ENCODE assay signal across 17 cellular contexts in the genomic region with DNA sequence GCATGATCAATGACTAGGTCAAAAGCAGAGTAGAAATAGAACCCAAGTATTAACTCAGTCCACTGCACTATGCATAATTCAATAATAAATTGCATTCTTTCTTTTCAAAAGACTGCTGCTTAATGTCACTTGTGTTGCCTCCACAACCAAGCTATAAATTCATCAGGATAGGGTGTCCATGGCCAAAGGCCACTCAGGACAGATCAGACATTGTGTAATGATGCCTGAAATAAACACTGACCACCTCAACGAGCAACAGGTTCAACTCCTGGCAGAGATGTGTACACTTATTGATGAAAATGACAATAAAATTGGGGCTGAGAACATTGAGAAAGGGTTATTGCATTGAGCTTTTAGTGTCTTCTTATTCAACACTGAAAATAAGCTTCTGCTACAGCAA.
DNase-seq lines count a peak whose midpoint lies in the region; ATAC-seq, FAIRE-seq and TF ChIP-seq lines count a peak whose summit lies in the region.
"Had no signal": no experiment of that assay in that cellular context is flagged by ENCODE, and none has a peak within 500 bp of the region (broad histone marks: within the 10 kb centered on the region; RNA-seq: fewer than 3 reads in every experiment).

No MANE protein-coding gene starts in this region.

- ATAC-seq in HG02885 (IDR thresholded peaks at IDR 0.05; ENCODE audit: poor library complexity, unreplicated experiment) (peak; percentile 13), HepG2 (peak; percentile 63), WTC11 (no peak)
- ATAC-seq in CD4-positive, alpha-beta T cell (ENCODE audit: poor library complexity), result no peak
- ATAC-seq: CD8-positive, alpha-beta T cell had no signal

- TF ChIP-seq EP300 in HepG2 (IDR thresholded peaks at IDR 0.05; ENCODE audit: low read depth in 2 of 2, low read length in 2 of 2), result no peak
- no peak for TF ChIP-seq EP300 in HepG2 (CRISPR knock-in tag; IDR thresholded peaks at IDR 0.05; ENCODE audit: borderline replicate concordance)

- WGBS in HepG2 (ENCODE audit: low lambda C conversion rate), result 6% methylated on average over 1 of the region's 1 CpG

- H3K36me3 ChIP-seq in OCI-LY3 (replicated peaks; ENCODE audit: low read depth, low read length) (no peaks in the 10 kb centered on the region), HepG2 (replicated peaks in 1 of 2; ENCODE audit: control insufficient read depth in 1 of 2, insufficient read depth in 2 of 2, low read length in 2 of 2) (no peaks in the 10 kb centered on the region)

- H4K20me1 ChIP-seq in OCI-LY3 (ENCODE audit: insufficient read depth, low read length), result no peaks in the 10 kb centered on the region
- H4K20me1 ChIP-seq in HepG2 (ENCODE audit: insufficient read depth, low read length), result no peaks in the 10 kb centered on the region

- H3K9me3 Mint-ChIP-seq in WTC11, result no peaks in the 10 kb centered on the region
- peaks cover 6% of the 10 kb centered on the region for H3K9me3 Mint-ChIP-seq in CD4-positive, alpha-beta T cell

- H3K4me2 ChIP-seq in OCI-LY3 (ENCODE audit: low read length), result peak overlapping the region; percentile 26; the same call in 1 of the 2 replicates
- H3K4me2 ChIP-seq in HepG2 (ENCODE audit: low read depth, low read length), result no peak overlapping the region

- TF ChIP-seq POLR2A in HepG2 (IDR thresholded peaks at IDR 0.05; ENCODE audit: insufficient read depth in 1 of 2, low read depth in 2 of 2, low read length in 2 of 2), result no peak

- POLR2A ChIA-PET in HepG2 (lab: Yijun Ruan, JAX) (no interaction called here), WTC11 (lab: Charles Lee) (no interaction called here)
- POLR2A ChIA-PET in CD4-positive, alpha-beta T cell (lab: Charles Lee), result no interaction called here

- H2AFZ ChIP-seq in OCI-LY3 (ENCODE audit: low read depth, low read length) (no peak overlapping the region), HepG2 (ENCODE audit: low read length) (no peak overlapping the region)
- H2AFZ ChIP-seq: GM23248 had no signal

- in situ Hi-C loops in HepG2 (cut with HindIII; ENCODE audit: extremely low pct_ligation_motif_present, low pct_unique_long_range_greater_than_20kb), result no loop called here

- CTCF ChIA-PET in HepG2 (lab: Yijun Ruan, JAX; ENCODE audit: low intra/inter-chr PET ratio, low total read pairs) (no interaction called here), WTC11 (lab: Charles Lee) (no interaction called here)
- CTCF ChIA-PET in CD4-positive, alpha-beta T cell (lab: Charles Lee), result no interaction called here

- no peaks in the 10 kb centered on the region; the same call in 1 of the 2 replicates for H3K9me3 ChIP-seq in OCI-LY3 (ENCODE audit: insufficient read depth, low read length)
- H3K9me3 ChIP-seq in HepG2 (ENCODE audit: low read length), result no peaks in the 10 kb centered on the region
- no peaks in the 10 kb centered on the region for H3K9me3 ChIP-seq in CD4-positive, alpha-beta T cell (ENCODE audit: control insufficient read depth, low read length)
- H3K9me3 ChIP-seq: Caco-2 had no signal

- no peaks in the 10 kb centered on the region for H3K27me3 ChIP-seq in OCI-LY3 (ENCODE audit: low read depth, low read length)
- no peaks in the 10 kb centered on the region for H3K27me3 ChIP-seq in HepG2 (ENCODE audit: control insufficient read depth in 1 of 2, insufficient read depth in 2 of 2, low read length in 2 of 2)
- no peaks in the 10 kb centered on the region for H3K27me3 ChIP-seq in CD4-positive, alpha-beta T cell (ENCODE audit: control insufficient read depth, insufficient read depth, low read length)

- H3K4me1 ChIP-seq in OCI-LY3 (ENCODE audit: low read length) (peaks cover 16% of the 10 kb centered on the region), HepG2 (ENCODE audit: insufficient read depth, low read length) (peaks cover 5% of the 10 kb centered on the region; the same call in 1 of the 2 replicates)
- H3K4me1 ChIP-seq: Caco-2 had no signal

- H3K27ac ChIP-seq in OCI-LY3 (ENCODE audit: low read length) (no peak overlapping the region), HepG2 (ENCODE audit: extremely low read length, insufficient read depth, low read length) (no peak overlapping the region)
- no peak overlapping the region for H3K27ac ChIP-seq in CD4-positive, alpha-beta T cell (ENCODE audit: low read depth, low read length)
- H3K27ac ChIP-seq: GM23248 had no signal

- H3K79me2 ChIP-seq in OCI-LY3 (ENCODE audit: low read length) (no peaks in the 10 kb centered on the region), HepG2 (ENCODE audit: insufficient read depth, low read length) (no peaks in the 10 kb centered on the region)

- intact Hi-C loops in HepG2 (cut with micrococcal nuclease; ENCODE audit: unreplicated experiment), result no loop called here
- intact Hi-C loops in CD4-positive, alpha-beta T cell (cut with DNase I, micrococcal nuclease), result no loop called here

- no peak overlapping the region for H3K27ac Mint-ChIP-seq in WTC11
- H3K27ac Mint-ChIP-seq in CD4-positive, alpha-beta T cell, result no peak overlapping the region
- H3K27ac Mint-ChIP-seq: CD8-positive, alpha-beta T cell had no signal

- no peak overlapping the region for H3K4me3 Mint-ChIP-seq in WTC11
- H3K4me3 Mint-ChIP-seq in CD4-positive, alpha-beta T cell, result no peak overlapping the region
- H3K4me3 Mint-ChIP-seq: CD8-positive, alpha-beta T cell had no signal

- no peak for FAIRE-seq in HepG2 (lab: Jason Lieb, UNC)
- FAIRE-seq: GM12891, H1 had no signal

- no peak overlapping the region for H3K9ac ChIP-seq in OCI-LY3 (ENCODE audit: low read length)
- H3K9ac ChIP-seq in HepG2 (ENCODE audit: insufficient read depth, low read depth, low read length), result no peak overlapping the region
- H3K9ac ChIP-seq: GM23248 had no signal

- H3K27me3 Mint-ChIP-seq in WTC11 (ENCODE audit: low read depth), result no peaks in the 10 kb centered on the region
- H3K27me3 Mint-ChIP-seq in CD4-positive, alpha-beta T cell, result no peaks in the 10 kb centered on the region

- peaks cover 4% of the 10 kb centered on the region; the same call in 1 of the 2 replicates for H3K4me1 Mint-ChIP-seq in WTC11
- H3K4me1 Mint-ChIP-seq in CD4-positive, alpha-beta T cell (ENCODE audit: low read depth), result no peaks in the 10 kb centered on the region

- no peak for TF ChIP-seq RAD21 in HepG2 (CRISPR knock-in tag; IDR thresholded peaks at IDR 0.05)

- 0 out of 2 replicates have a peak overlapping the region, but pooled peaks have one; percentile 4 for H3K4me3 ChIP-seq in OCI-LY3 (ENCODE audit: low read length)
- H3K4me3 ChIP-seq in HepG2 (replicated peaks in 1 of 3; ENCODE audit: insufficient read depth in 1 of 3, low read depth in 2 of 3, low read length in 3 of 3), result no peak overlapping the region
- H3K4me3 ChIP-seq: GM23248 had no signal

- DNase-seq in HepG2 (ENCODE audit: low spot score) (no peak), myocyte (ENCODE audit: low read depth) (peak; percentile 14), WTC11 (ENCODE audit: low spot score) (no peak), NCI-H1048 (lab: John Stamatoyannopoulos, UW) (no peak)
- no peak for DNase-seq in CD4-positive, alpha-beta T cell
- DNase-seq: C1 segment of cervical spinal cord; Caco-2; CD8-positive, alpha-beta T cell; DMS79; GF-D8; GM23248; H7; HCEC 1CT had no signal

- no peak for TF ChIP-seq CTCF in OCI-LY3 (IDR thresholded peaks at IDR 0.05; ENCODE audit: low read depth, low read length)
- no peak for TF ChIP-seq CTCF in HepG2 (CRISPR knock-in tag; IDR thresholded peaks at IDR 0.05)
- no peak for TF ChIP-seq CTCF in WTC11 (IDR thresholded peaks at IDR 0.05)
- TF ChIP-seq CTCF in CD4-positive, alpha-beta T cell (IDR thresholded peaks at IDR 0.05), result no peak

- no TSS peak for BruUV-seq in HepG2 (replicated peaks; lab: Mats Ljungman, UMichigan)

- H3K36me3 Mint-ChIP-seq in WTC11, result no peaks in the 10 kb centered on the region
- H3K36me3 Mint-ChIP-seq in CD4-positive, alpha-beta T cell (ENCODE audit: low read depth), result no peaks in the 10 kb centered on the region
- H3K36me3 Mint-ChIP-seq: CD8-positive, alpha-beta T cell had no signal

TF ChIP-seq in HepG2, 621 proteins besides CTCF, POLR2A, EP300 and RAD21:
- no peak for TF ChIP-seq ZMYM2 (CRISPR knock-in tag; IDR thresholded peaks at IDR 0.05)
- peak; percentile 29; the same call in 1 of the 2 replicates for TF ChIP-seq HNF4G (IDR thresholded peaks at IDR 0.05; ENCODE audit: borderline replicate concordance, low read depth, low read length)
- TF ChIP-seq HNF4G (CRISPR knock-in tag; IDR thresholded peaks at IDR 0.05; ENCODE audit: borderline replicate concordance, low read depth), result no peak
- no peak for TF ChIP-seq REPIN1 (CRISPR knock-in tag; IDR thresholded peaks at IDR 0.05; ENCODE audit: borderline replicate concordance, low read depth)
- TF ChIP-seq GTF2F1 (IDR thresholded peaks at IDR 0.05; ENCODE audit: low read length), result no peak
- no peak for TF ChIP-seq ZNF83 (CRISPR knock-in tag; IDR thresholded peaks at IDR 0.05; ENCODE audit: borderline replicate concordance)
- TF ChIP-seq HNF4A (CRISPR knock-in tag; IDR thresholded peaks at IDR 0.05), result peak; percentile 58
- TF ChIP-seq CEBPB (IDR thresholded peaks at IDR 0.05; ENCODE audit: borderline replicate concordance, low read depth, low read length), result peak; percentile 41; the same call in 1 of the 2 replicates
- no peak for TF ChIP-seq ZZZ3 (CRISPR knock-in tag; IDR thresholded peaks at IDR 0.05; ENCODE audit: borderline replicate concordance)

TF ChIP-seq in WTC11, 78 proteins besides CTCF, POLR2A, EP300 and RAD21 (continues in another document):
- no peak for TF ChIP-seq ETV6 (CRISPR knock-in tag; IDR thresholded peaks at IDR 0.05)
- no peak for TF ChIP-seq ZBTB21 (CRISPR knock-in tag; IDR thresholded peaks at IDR 0.05; ENCODE audit: borderline replicate concordance)
- no peak for TF ChIP-seq MAX (CRISPR knock-in tag; IDR thresholded peaks at IDR 0.05)
- TF ChIP-seq ZNF671 (CRISPR knock-in tag; IDR thresholded peaks at IDR 0.05), result no peak
- no peak for TF ChIP-seq USF2 (CRISPR knock-in tag; IDR thresholded peaks at IDR 0.05)
- TF ChIP-seq GABPB1 (CRISPR knock-in tag; IDR thresholded peaks at IDR 0.05), result no peak

Comparison
In these comparisons a context has a peak if more than half of its experiments do, and no peak if none do; other contexts are left out.
1. ATAC-seq: peak in HG02885 (single experiment) and HepG2 (single experiment); none in WTC11 (single experiment) and CD4-positive, alpha-beta T cell (single experiment).